In genomic region chr9:124480621-124480981, GRCh38 we compare ENCODE assay signal across 10 cellular contexts. TPM values are rescaled to one million over a fixed set of nuclear protein-coding genes. Genes with fewer than 3 reads are reported as not detected.
A peak's percentile ranks its signal among the peaks of the same experiment; 100 is the strongest.
DNase-seq lines count a peak whose midpoint lies in the region; ATAC-seq, FAIRE-seq and TF ChIP-seq lines count a peak whose summit lies in the region.
"Had no signal": no experiment of that assay in that cellular context is flagged by ENCODE, and none has a peak within 500 bp of the region (broad histone marks: within the 10 kb centered on the region; RNA-seq: fewer than 3 reads in every experiment).

No MANE protein-coding gene starts in this region.

- DNase-seq in NOMO-1 (lab: John Stamatoyannopoulos, UW; ENCODE audit: unreplicated experiment in 2 of 2) (peak; percentile 8 to 32), endothelial cell of umbilical vein (ENCODE audit: low read depth, low spot score) (peak; percentile 14), frontal cortex (ENCODE audit: low spot score in 2 of 2) (no peak), lower leg skin (ENCODE audit: low spot score in 2 of 2) (no peak)
- DNase-seq: activated naive CD8-positive, alpha-beta T cell treated with anti-CD3 and anti-CD28 coated beads, Interleukin-2, amount 10 ng/mL, durations not matched to agents 7 days and 5 days had no signal

- 14 to 33% methylated on average over 7 of the region's 7 CpGs for WGBS in lower leg skin, 2 donors

- H3K9ac ChIP-seq in endothelial cell of umbilical vein (replicated peaks; ENCODE audit: extremely low read depth, insufficient read depth, low read length), result no peak overlapping the region

- H3K4me1 ChIP-seq in endothelial cell of umbilical vein (ENCODE audit: control insufficient read depth, extremely low read depth, insufficient read depth, low read length), result no peaks in the 10 kb centered on the region

- no peak overlapping the region for H3K4me2 ChIP-seq in endothelial cell of umbilical vein (ENCODE audit: insufficient read depth, low read length)

- FAIRE-seq in endothelial cell of umbilical vein (lab: Jason Lieb, UNC) (peak; percentile 57), frontal cortex (lab: Jason Lieb, UNC) (no peak)

- H4K20me1 ChIP-seq in endothelial cell of umbilical vein (replicated peaks; ENCODE audit: control insufficient read depth, extremely low read depth, insufficient read depth, low read length), result no peaks in the 10 kb centered on the region

- dilution Hi-C loops in endothelial cell of umbilical vein (cut with MboI; ENCODE audit: extremely low pct_ligation_motif_present, low sequenced_read_pairs), result no loop called here

- no peaks in the 10 kb centered on the region for H3K36me3 ChIP-seq in endothelial cell of umbilical vein (ENCODE audit: control insufficient read depth in 2 of 2, extremely low read depth in 1 of 2, insufficient read depth in 2 of 2, low read length in 2 of 2)

- no peak for TF ChIP-seq POLR2A in endothelial cell of umbilical vein (IDR thresholded peaks at IDR 0.05; ENCODE audit: low read depth, low read length)
- TF ChIP-seq POLR2A in lower leg skin (IDR thresholded peaks at IDR 0.05), result no peak
- no peak for TF ChIP-seq POLR2A in GM18505 (IDR thresholded peaks at IDR 0.05; ENCODE audit: borderline replicate concordance, extremely low read depth, insufficient read depth, insufficient read length)

- CTCF ChIA-PET in endothelial cell of umbilical vein (lab: Charles Lee), result interaction anchor here (1.1 to 1.2 kb wide), 2 partner anchors 56 to 62 kb away, joined by 3 to 6 read pairs; no protein-coding TSS in a partner anchor

- TF ChIP-seq CTCF in 22Rv1 (IDR thresholded peaks at IDR 0.05), result peak; percentile 87
- peak; percentile 81 for TF ChIP-seq CTCF in GM12875 (IDR thresholded peaks at IDR 0.05; ENCODE audit: borderline replicate concordance, insufficient read depth, low read depth, low read length)
- TF ChIP-seq CTCF in endothelial cell of umbilical vein (IDR thresholded peaks at IDR 0.05; ENCODE audit: extremely low read depth in 1 of 2, insufficient read depth in 1 of 2, low read depth in 1 of 2, low read length in 2 of 2), result peak; percentile 41 to 50
- TF ChIP-seq CTCF in lower leg skin (IDR thresholded peaks at IDR 0.05), result no peak

- POLR2A ChIA-PET in endothelial cell of umbilical vein (lab: Charles Lee), result no interaction called here

- H3K27ac ChIP-seq in 22Rv1, result no peak overlapping the region
- H3K27ac ChIP-seq in endothelial cell of umbilical vein (ENCODE audit: insufficient read depth, low read depth, low read length), result no peak overlapping the region

- no peaks in the 10 kb centered on the region for H3K9me1 ChIP-seq in endothelial cell of umbilical vein (replicated peaks; ENCODE audit: control insufficient read depth, extremely low read depth, insufficient read depth, low read length)

- H3K9me3 ChIP-seq in endothelial cell of umbilical vein (replicated peaks; ENCODE audit: control insufficient read depth, insufficient read depth, low read length), result no peaks in the 10 kb centered on the region

- H3K27me3 ChIP-seq in endothelial cell of umbilical vein (ENCODE audit: control insufficient read depth in 2 of 2, insufficient read depth in 2 of 2, low read length in 2 of 2), result peaks cover 20 to 35% of the 10 kb centered on the region in 2 experiments

- BruUV-seq in endothelial cell of umbilical vein (replicated peaks; lab: Mats Ljungman, UMichigan), result no TSS peak

- ATAC-seq in GM21786 (IDR thresholded peaks at IDR 0.05; ENCODE audit: unreplicated experiment) (no peak), GM18505 (IDR thresholded peaks at IDR 0.05; ENCODE audit: unreplicated experiment) (no peak)

- H3K79me2 ChIP-seq in endothelial cell of umbilical vein (ENCODE audit: control insufficient read depth, insufficient read depth, low read length), result no peaks in the 10 kb centered on the region

- intact Hi-C loops in endothelial cell of umbilical vein (cut with micrococcal nuclease), result loop anchor here (1.0 kb wide), 1 partner anchor 61 kb away; no protein-coding TSS in a partner anchor
- intact Hi-C loops in lower leg skin (cut with DNase I; ENCODE audit: low total_unique reads), result no loop called here

- H2AFZ ChIP-seq in endothelial cell of umbilical vein (ENCODE audit: low read depth, low read length), result no peak overlapping the region

- H3K4me3 ChIP-seq in GM12875 (ENCODE audit: low read depth, low read length) (no peak overlapping the region), endothelial cell of umbilical vein (replicated peaks in 1 of 3; ENCODE audit: insufficient read depth in 1 of 3, low read depth in 1 of 3, low read length in 3 of 3) (no peak overlapping the region), lower leg skin (ENCODE audit: low read depth, poor library complexity, severe bottlenecking) (no peak overlapping the region)

TF ChIP-seq in endothelial cell of umbilical vein, 7 proteins besides CTCF, POLR2A, EP300 and RAD21:
- TF ChIP-seq JUN (IDR thresholded peaks at IDR 0.05; ENCODE audit: borderline replicate concordance, insufficient read depth, insufficient read length, low read depth), result no peak

RNA-seq across cellular contexts. Expression of gene NR5A1, which starts 26.6 kb away (rescaled TPM):
- total RNA-seq in endothelial cell of umbilical vein (not detected in 2 replicates), frontal cortex (not detected), lower leg skin (under 1 TPM in 2 of 4 donors, not detected in 2; 0.15 to 0.51 TPM)
- not detected in 2 replicates for polyA plus RNA-seq in endothelial cell of umbilical vein
- not detected in 2 replicates for polyA plus RNA-seq in endothelial cell of umbilical vein (2011; cell fraction: cytosol; rRNA removed)
- not detected in 2 replicates for polyA plus RNA-seq in endothelial cell of umbilical vein (2011; cell fraction: nucleus; rRNA removed)
- polyA plus RNA-seq in endothelial cell of umbilical vein (2012), result not detected in 2 replicates
- not detected in 2 replicates for polyA minus RNA-seq in endothelial cell of umbilical vein
- polyA minus RNA-seq in endothelial cell of umbilical vein (2011; cell fraction: cytosol; rRNA and poly(A)+ RNA removed), result not detected
- not detected in 2 replicates for polyA minus RNA-seq in endothelial cell of umbilical vein (2011; cell fraction: nucleus; rRNA and poly(A)+ RNA removed)
- total RNA-seq: activated naive CD8-positive, alpha-beta T cell treated with anti-CD3 and anti-CD28 coated beads, Interleukin-2, amount 10 ng/mL, durations not matched to agents 7 days and 5 days; skeletal muscle tissue had no signal

RNA-seq across cellular contexts. Expression of gene ADGRD2, which starts 30.4 kb away (rescaled TPM):
- not detected in 2 replicates for total RNA-seq in endothelial cell of umbilical vein
- not detected in 2 replicates for polyA plus RNA-seq in endothelial cell of umbilical vein
- polyA plus RNA-seq in endothelial cell of umbilical vein (2011; cell fraction: cytosol; rRNA removed), result not detected in 2 replicates
- not detected in 2 replicates for polyA plus RNA-seq in endothelial cell of umbilical vein (2011; cell fraction: nucleus; rRNA removed)
- polyA plus RNA-seq in endothelial cell of umbilical vein (2012), result not detected in 2 replicates
- not detected in 2 replicates for polyA minus RNA-seq in endothelial cell of umbilical vein
- not detected for polyA minus RNA-seq in endothelial cell of umbilical vein (2011; cell fraction: cytosol; rRNA and poly(A)+ RNA removed)
- not detected in 2 replicates for polyA minus RNA-seq in endothelial cell of umbilical vein (2011; cell fraction: nucleus; rRNA and poly(A)+ RNA removed)
- total RNA-seq in frontal cortex, result not detected
- total RNA-seq in lower leg skin, result under 1 TPM in 3 of 4 donors, not detected in 1; 0.20 to 0.49 (median 0.36) TPM
- total RNA-seq: activated naive CD8-positive, alpha-beta T cell treated with anti-CD3 and anti-CD28 coated beads, Interleukin-2, amount 10 ng/mL, durations not matched to agents 7 days and 5 days; skeletal muscle tissue had no signal

Comparison
In these comparisons a context has a peak if more than half of its experiments do, and no peak if none do; other contexts are left out.
1. CTCF ChIP-seq: peak in 22Rv1 (single experiment), GM12875 (single experiment) and endothelial cell of umbilical vein (2 of 2); none in lower leg skin (0 of 3).
2. DNase-seq: peak in NOMO-1 (2 of 2) and endothelial cell of umbilical vein (single experiment); none in frontal cortex (0 of 2) and lower leg skin (0 of 2).